23 cellular contexts compared by ENCODE assay signal in genomic region chr4:41725254-41725653, GRCh38. TPM values are rescaled to one million over a fixed set of nuclear protein-coding genes. Genes with fewer than 3 reads are reported as not detected.
DNase-seq lines count a peak whose midpoint lies in the region; ATAC-seq, FAIRE-seq and TF ChIP-seq lines count a peak whose summit lies in the region.
"Had no signal": no experiment of that assay in that cellular context is flagged by ENCODE, and none has a peak within 500 bp of the region (broad histone marks: within the 10 kb centered on the region; RNA-seq: fewer than 3 reads in every experiment).

No MANE protein-coding gene starts in this region.

- H3K79me2 ChIP-seq in neural progenitor cell (ENCODE audit: low read depth): no peaks in the 10 kb centered on the region

- no peaks in the 10 kb centered on the region for H3K36me3 ChIP-seq in neural progenitor cell

- no peak overlapping the region for H2AFZ ChIP-seq in neural progenitor cell (replicated peaks)

- peaks cover 95% of the 10 kb centered on the region for H3K27me3 ChIP-seq in neural progenitor cell

- no peak for ATAC-seq in stimulated activated effector memory CD8-positive, alpha-beta T cell treated with anti-CD3 and anti-CD28 coated beads, Interleukin-12 subunit alpha, Interleukin-12 subunit beta, amount 100 ng/mL, for 72 hours
- ATAC-seq: activated T-cell treated with anti-CD3 and anti-CD28 coated beads, Interleukin-2, amount 50 U/mL, for 4 hours; left ventricle myocardium superior had no signal

- FAIRE-seq in GM19239 (lab: Jason Lieb, UNC): no peak
- FAIRE-seq: bronchial epithelial cell, TTC549 had no signal

- TF ChIP-seq CTCF in LNCAP (IDR thresholded peaks at IDR 0.05) (peak; percentile 36; the same call in 1 of the 2 replicates), chondrocyte (IDR thresholded peaks at IDR 0.05) (peak; percentile 41), neural progenitor cell (IDR thresholded peaks at IDR 0.05) (peak; percentile 57)

- H4K20me1 ChIP-seq in neural progenitor cell (ENCODE audit: low read depth): no peaks in the 10 kb centered on the region

- H3F3A ChIP-seq in neural progenitor cell (ENCODE audit: low read depth): no peaks in the 10 kb centered on the region

- no peaks in the 10 kb centered on the region for H3K9me3 ChIP-seq in neural progenitor cell (ENCODE audit: low read depth)

- H3K36me3 Mint-ChIP-seq in chondrocyte (ENCODE audit: low read depth) (peaks cover 5% of the 10 kb centered on the region), neural progenitor cell (no peaks in the 10 kb centered on the region)
- H3K36me3 Mint-ChIP-seq in stimulated activated effector memory CD8-positive, alpha-beta T cell treated with anti-CD3 and anti-CD28 coated beads, Interleukin-12 subunit alpha, Interleukin-12 subunit beta, amount 100 ng/mL, for 72 hours: no peaks in the 10 kb centered on the region
- H3K36me3 Mint-ChIP-seq: activated naive CD8-positive, alpha-beta T cell treated with anti-CD3 and anti-CD28 coated beads for 36 hours; CD4-positive, alpha-beta memory T cell had no signal

- no peak overlapping the region for H3K27ac ChIP-seq in neural progenitor cell

- H3K4me1 Mint-ChIP-seq in chondrocyte (ENCODE audit: low read depth) (no peaks in the 10 kb centered on the region), neural progenitor cell (no peaks in the 10 kb centered on the region)
- H3K4me1 Mint-ChIP-seq in stimulated activated effector memory CD8-positive, alpha-beta T cell treated with anti-CD3 and anti-CD28 coated beads, Interleukin-12 subunit alpha, Interleukin-12 subunit beta, amount 100 ng/mL, for 72 hours: no peaks in the 10 kb centered on the region
- H3K4me1 Mint-ChIP-seq: activated naive CD8-positive, alpha-beta T cell treated with anti-CD3 and anti-CD28 coated beads for 36 hours; CD4-positive, alpha-beta memory T cell; naive B cell had no signal

- H3K27ac Mint-ChIP-seq in chondrocyte (ENCODE audit: unreplicated experiment): no peak overlapping the region
- no peak overlapping the region for H3K27ac Mint-ChIP-seq in neural progenitor cell
- H3K27ac Mint-ChIP-seq in stimulated activated effector memory CD8-positive, alpha-beta T cell treated with anti-CD3 and anti-CD28 coated beads, Interleukin-12 subunit alpha, Interleukin-12 subunit beta, amount 100 ng/mL, for 72 hours: no peak overlapping the region
- H3K27ac Mint-ChIP-seq: activated naive CD8-positive, alpha-beta T cell treated with anti-CD3 and anti-CD28 coated beads for 36 hours; CD4-positive, alpha-beta memory T cell; naive B cell had no signal

- H3K9ac ChIP-seq in neural progenitor cell: no peak overlapping the region

- H3K4me3 ChIP-seq in neural progenitor cell: no peak overlapping the region

- no peaks in the 10 kb centered on the region for H3K4me1 ChIP-seq in neural progenitor cell

- H3K9me3 Mint-ChIP-seq in chondrocyte (ENCODE audit: low read depth) (peaks cover 10% of the 10 kb centered on the region), neural progenitor cell (peaks cover 6% of the 10 kb centered on the region)
- H3K9me3 Mint-ChIP-seq in stimulated activated effector memory CD8-positive, alpha-beta T cell treated with anti-CD3 and anti-CD28 coated beads, Interleukin-12 subunit alpha, Interleukin-12 subunit beta, amount 100 ng/mL, for 72 hours: peaks cover 5% of the 10 kb centered on the region

- DNase-seq in DMS 273 (lab: John Stamatoyannopoulos, UW; ENCODE audit: unreplicated experiment) (peak; percentile 22), DMS 273 treated with DMSO at 0.1 percent for 48 hours (lab: John Stamatoyannopoulos, UW) (no peak), chondrocyte (ENCODE audit: low spot score) (no peak), neural progenitor cell (ENCODE audit: low spot score) (peak; percentile 18), GM19239 (ENCODE audit: insufficient read length, low spot score) (no peak), kidney glomerular epithelial cell (lab: John Stamatoyannopoulos, UW) (no peak)
- DNase-seq in stimulated activated effector memory CD8-positive, alpha-beta T cell treated with anti-CD3 and anti-CD28 coated beads, Interleukin-12 subunit alpha, Interleukin-12 subunit beta, amount 100 ng/mL, for 72 hours (ENCODE audit: low spot score in 2 of 2): no peak
- DNase-seq: 8988T; activated CD4-positive, alpha-beta T cell treated with anti-CD3 and anti-CD28 coated beads, Interleukin-2, amount 50 U/mL, for 4 hours; activated naive CD8-positive, alpha-beta T cell treated with anti-CD3 and anti-CD28 coated beads for 36 hours; activated T-cell treated with anti-CD3 and anti-CD28 coated beads, Interleukin-2, amount 50 U/mL, for 4 hours; CD4-positive, alpha-beta memory T cell; GOT3; left ventricle myocardium superior; naive B cell; NCI-H1694; NCI-H345; posterior cingulate gyrus; stimulated activated naive CD4-positive, alpha-beta T cell treated with Interleukin-2 at 50 U/mL for 16 hours had no signal

- H3K4me3 Mint-ChIP-seq in chondrocyte (ENCODE audit: unreplicated experiment) (no peak overlapping the region), neural progenitor cell (no peak overlapping the region)
- no peak overlapping the region for H3K4me3 Mint-ChIP-seq in stimulated activated effector memory CD8-positive, alpha-beta T cell treated with anti-CD3 and anti-CD28 coated beads, Interleukin-12 subunit alpha, Interleukin-12 subunit beta, amount 100 ng/mL, for 72 hours
- H3K4me3 Mint-ChIP-seq: activated naive CD8-positive, alpha-beta T cell treated with anti-CD3 and anti-CD28 coated beads for 36 hours; activated T-cell treated with anti-CD3 and anti-CD28 coated beads, Interleukin-2, amount 50 U/mL, for 4 hours; CD4-positive, alpha-beta memory T cell; naive B cell had no signal

- H3K27me3 Mint-ChIP-seq in chondrocyte (ENCODE audit: low read depth) (peaks cover 34% of the 10 kb centered on the region), neural progenitor cell (ENCODE audit: insufficient read depth, low read depth) (peaks cover 6% of the 10 kb centered on the region)

- H3K4me2 ChIP-seq in neural progenitor cell: no peak overlapping the region

RNA-seq across cellular contexts. Expression of gene PHOX2B, which starts 23.3 kb away (rescaled TPM):
- total RNA-seq in chondrocyte: not detected in 3 replicates
- not detected in 2 replicates for total RNA-seq in neural progenitor cell (ENCODE audit: low replicate concordance)
- total RNA-seq: activated naive CD8-positive, alpha-beta T cell treated with anti-CD3 and anti-CD28 coated beads for 36 hours; activated T-cell treated with anti-CD3 and anti-CD28 coated beads, Interleukin-2, amount 50 U/mL, for 4 hours; bronchial epithelial cell; CD4-positive, alpha-beta memory T cell; left ventricle myocardium superior; LHCN-M2 had no signal

Comparison
In these comparisons a context has a peak if more than half of its experiments do, and no peak if none do; other contexts are left out.
1. DNase-seq: peak in DMS 273 (single experiment) and neural progenitor cell (single experiment); none in DMS 273 treated with DMSO at 0.1 percent for 48 hours (single experiment), chondrocyte (single experiment), stimulated activated effector memory CD8-positive, alpha-beta T cell treated with anti-CD3 and anti-CD28 coated beads, Interleukin-12 subunit alpha, Interleukin-12 subunit beta, amount 100 ng/mL, for 72 hours (0 of 2), GM19239 (single experiment) and kidney glomerular epithelial cell (single experiment).
2. Peak in every context shown above with its lines, with median percentiles within 50 percentile points of each other: CTCF ChIP-seq.